In the genomic region with DNA sequence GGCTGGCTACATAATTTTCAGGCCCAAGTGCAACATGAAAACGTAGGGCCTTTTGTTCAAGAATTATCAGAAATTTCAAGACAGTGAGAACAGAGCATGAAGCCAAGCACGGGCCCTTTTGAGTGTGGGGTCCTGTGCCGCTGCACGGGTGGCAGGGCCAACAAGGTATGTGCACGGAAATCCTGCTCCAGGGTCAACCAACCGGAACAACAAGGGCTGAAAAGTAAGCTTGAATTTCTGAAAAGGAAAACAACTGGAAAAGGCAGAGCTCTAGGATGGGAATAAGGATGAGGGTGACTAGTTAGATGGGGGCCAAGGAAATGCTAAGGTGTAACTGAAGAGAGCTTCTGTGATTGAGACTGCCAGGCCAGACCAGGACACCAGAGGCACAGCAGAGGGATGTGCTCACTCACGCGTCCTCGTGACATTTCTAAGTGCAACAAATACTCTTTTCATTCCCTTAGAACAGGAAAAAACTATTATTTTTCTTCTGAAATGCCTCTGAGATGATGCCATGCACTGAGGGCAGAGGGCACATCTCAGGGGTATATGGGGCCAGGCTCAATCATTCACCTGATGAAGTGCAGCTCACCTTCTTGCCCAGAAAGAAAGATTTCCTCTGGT, we compare ENCODE assay signal across 20 cellular contexts.
A peak's percentile ranks its signal among the peaks of the same experiment; 100 is the strongest.
DNase-seq lines count a peak whose midpoint lies in the region; ATAC-seq, FAIRE-seq and TF ChIP-seq lines count a peak whose summit lies in the region.
"Had no signal": no experiment of that assay in that cellular context is flagged by ENCODE, and none has a peak within 500 bp of the region (broad histone marks: within the 10 kb centered on the region; RNA-seq: fewer than 3 reads in every experiment).

No MANE protein-coding gene starts in this region.

- no peak for TF ChIP-seq EP300 in GM12878 (IDR thresholded peaks at IDR 0.05; ENCODE audit: borderline replicate concordance in 1 of 2, control insufficient read depth in 1 of 2, low read depth in 2 of 2, low read length in 2 of 2)

- H3K36me3 ChIP-seq in GM12878 (ENCODE audit: control insufficient read depth in 2 of 2, insufficient read depth in 2 of 2, low read length in 1 of 2) (peaks cover 0 to 6% of the 10 kb centered on the region in 2 experiments; a peak in 1 of 4 replicates), lower lobe of right lung (no peaks in the 10 kb centered on the region), stomach smooth muscle (ENCODE audit: control insufficient read depth in 2 of 2, insufficient read depth in 2 of 2, low read length in 2 of 2) (no peaks in the 10 kb centered on the region)
- H3K36me3 ChIP-seq: breast epithelium, uterus had no signal

- ATAC-seq in GM12878 (no peak), lower lobe of right lung (no peak)
- ATAC-seq: A549 had no signal

- no peak overlapping the region for H3K27ac ChIP-seq in GM12878 (ENCODE audit: control insufficient read depth, insufficient read depth)
- peak overlapping the region; percentile 25 for H3K27ac ChIP-seq in lower lobe of right lung
- peak overlapping the region; percentile 70 for H3K27ac ChIP-seq in stomach smooth muscle (ENCODE audit: low read length)
- H3K27ac ChIP-seq: A549, breast epithelium, parathyroid adenoma had no signal

- DNase-seq in activated effector memory CD4-positive, alpha-beta T cell treated with anti-CD3 and anti-CD28 coated beads, Interleukin-2, amount 50 U/mL, for 16 hours = peak; percentile 19
- no peak for DNase-seq in activated effector memory CD4-positive, alpha-beta T cell treated with Interleukin-2 at 50 U/mL for 16 hours
- DNase-seq in GM12878 (ENCODE audit: low read depth, low spot score) (no peak), lower lobe of right lung (no peak), H4 (ENCODE audit: low spot score) (no peak), immature natural killer cell (no peak)
- no peak for DNase-seq in activated T-cell treated with anti-CD3 and anti-CD28 coated beads, Interleukin-2, amount 50 U/mL, for 48 hours
- DNase-seq: activated CD4-positive, alpha-beta T cell treated with anti-CD3 and anti-CD28 coated beads, Interleukin-2, amount 50 U/mL, for 4 hours; activated naive CD8-positive, alpha-beta T cell treated with anti-CD3 and anti-CD28 coated beads for 36 hours; DND-41; endodermal cell; Karpas-422; NCI-H2171; uterus had no signal

- H3K9me3 ChIP-seq in GM12878 (replicated peaks; ENCODE audit: control insufficient read depth, insufficient read depth, low read length) (no peaks in the 10 kb centered on the region), lower lobe of right lung (no peaks in the 10 kb centered on the region), stomach smooth muscle (ENCODE audit: control insufficient read depth in 2 of 2, low read length in 2 of 2) (no peaks in the 10 kb centered on the region)
- H3K9me3 ChIP-seq: A549, breast epithelium, uterus had no signal

- no peak overlapping the region for H2AFZ ChIP-seq in GM12878 (ENCODE audit: control insufficient read depth, low read depth, low read length)
- H2AFZ ChIP-seq: parathyroid adenoma had no signal

- H3K4me2 ChIP-seq in GM12878 (ENCODE audit: control insufficient read depth, insufficient read depth) = no peak overlapping the region
- H3K4me2 ChIP-seq: A549 had no signal

- no peaks in the 10 kb centered on the region for H3K9me3 Mint-ChIP-seq in immature natural killer cell
- H3K9me3 Mint-ChIP-seq: activated naive CD8-positive, alpha-beta T cell treated with anti-CD3 and anti-CD28 coated beads for 36 hours; CD14-positive monocyte; endodermal cell had no signal

- no peaks in the 10 kb centered on the region for H3K79me2 ChIP-seq in GM12878 (ENCODE audit: control insufficient read depth, insufficient read depth, low read length)
- H3K79me2 ChIP-seq: parathyroid adenoma had no signal

- SMC1A ChIA-PET in GM12878 (lab: Charles Lee; ENCODE audit: uncharacterized antibody, unreplicated experiment) = interaction anchor here (0.5 kb wide), 1 partner anchor 1979 kb away, joined by 3 read pairs; no protein-coding TSS in a partner anchor

- H3K9ac ChIP-seq in GM12878 (ENCODE audit: control insufficient read depth, insufficient read depth, low read length) (no peak overlapping the region), stomach smooth muscle (ENCODE audit: low read length in 2 of 2) (no peak overlapping the region)
- H3K9ac ChIP-seq: parathyroid adenoma had no signal

- 90% methylated on average over 9 of the region's 9 CpGs for WGBS in GM12878 (ENCODE audit: insufficient coverage, insufficient replicate concordance, low lambda C conversion rate, missing lambda C conversion rate)

- in situ Hi-C loops in GM12878 (cut with MboI) = no loop called here

- no peaks in the 10 kb centered on the region for H3K27me3 ChIP-seq in GM12878 (replicated peaks in 1 of 2; ENCODE audit: control insufficient read depth in 2 of 2, insufficient read depth in 2 of 2, low read length in 1 of 2)
- H3K27me3 ChIP-seq in lower lobe of right lung (ENCODE audit: low read depth) = no peaks in the 10 kb centered on the region
- H3K27me3 ChIP-seq in stomach smooth muscle (ENCODE audit: control insufficient read depth in 1 of 2, insufficient read depth in 2 of 2, low read length in 2 of 2) = no peaks in the 10 kb centered on the region
- H3K27me3 ChIP-seq: breast epithelium, uterus had no signal

- H3K4me3 Mint-ChIP-seq in immature natural killer cell = no peak overlapping the region
- H3K4me3 Mint-ChIP-seq: activated naive CD8-positive, alpha-beta T cell treated with anti-CD3 and anti-CD28 coated beads for 36 hours; CD14-positive monocyte; endodermal cell had no signal

- CTCF ChIA-PET in GM12878 (lab: Yijun Ruan, JAX) = no interaction called here

- FAIRE-seq in GM12878 (lab: Jason Lieb, UNC) = no peak
- FAIRE-seq: A549, H54 had no signal

- intact Hi-C loops in GM12878 (cut with micrococcal nuclease; ENCODE audit: unreplicated experiment) = no loop called here
- intact Hi-C loops in lower lobe of right lung (cut with DNase I) = no loop called here

- BruUV-seq in GM12878 (replicated peaks; lab: Mats Ljungman, UMichigan) = no TSS peak

- peaks cover 3% of the 10 kb centered on the region in 3 donors for H3K36me3 Mint-ChIP-seq in immature natural killer cell
- H3K36me3 Mint-ChIP-seq: activated naive CD8-positive, alpha-beta T cell treated with anti-CD3 and anti-CD28 coated beads for 36 hours had no signal

- H3K4me1 ChIP-seq in GM12878 (ENCODE audit: control insufficient read depth, insufficient read depth, low read length) (no peaks in the 10 kb centered on the region; the same call in 1 of the 2 replicates), lower lobe of right lung (peaks cover 56% of the 10 kb centered on the region), stomach smooth muscle (ENCODE audit: control insufficient read depth, insufficient read depth, low read length) (peaks cover 47% of the 10 kb centered on the region)
- H3K4me1 ChIP-seq: A549 had no signal

- POLR2A ChIA-PET in GM12878 (lab: Charles Lee) = interaction anchor here (0.6 kb wide), 1 partner anchor 282 kb away, joined by 3 read pairs; no protein-coding TSS in a partner anchor

- TF ChIP-seq CTCF in GM12878 (IDR thresholded peaks at IDR 0.05 in 2 of 3, conservative IDR thresholded peaks at IDR 0.05 in 1 of 3; ENCODE audit: control insufficient read depth in 2 of 3, extremely low read depth in 1 of 3, insufficient read depth in 1 of 3, low read depth in 3 of 3, low read length in 3 of 3) (no peak), lower lobe of right lung (IDR thresholded peaks at IDR 0.05) (no peak)

- peaks cover 0 to 4% (median 3%) of the 10 kb centered on the region in 3 donors for H3K27me3 Mint-ChIP-seq in immature natural killer cell (ENCODE audit: low read depth in 3 of 3)
- H3K27me3 Mint-ChIP-seq: activated naive CD8-positive, alpha-beta T cell treated with anti-CD3 and anti-CD28 coated beads for 36 hours had no signal

- RAD21 ChIA-PET in GM12878 (lab: Charles Lee; ENCODE audit: unreplicated experiment) = interaction anchor here (0.5 kb wide), 1 partner anchor 462 kb away, joined by 3 read pairs; no protein-coding TSS in a partner anchor

- TF ChIP-seq POLR2A in GM12878 (IDR thresholded peaks at IDR 0.05; ENCODE audit: low read depth, low read length) = no peak

- H3K4me3 ChIP-seq in GM12878 = no peak overlapping the region
- no peak overlapping the region for H3K4me3 ChIP-seq in lower lobe of right lung
- no peak overlapping the region for H3K4me3 ChIP-seq in stomach smooth muscle (ENCODE audit: low read length in 2 of 2)
- H3K4me3 ChIP-seq: A549, breast epithelium, uterus had no signal

- no peaks in the 10 kb centered on the region for H4K20me1 ChIP-seq in GM12878 (ENCODE audit: control insufficient read depth, insufficient read depth)

- TF ChIP-seq RAD21 in GM12878 (IDR thresholded peaks at IDR 0.05; ENCODE audit: insufficient read depth, low read depth, low read length) = no peak

- H3K4me1 Mint-ChIP-seq in immature natural killer cell = peaks cover 22 to 25% of the 10 kb centered on the region in 2 donors

- H3K27ac Mint-ChIP-seq in immature natural killer cell = no peak overlapping the region
- H3K27ac Mint-ChIP-seq: activated naive CD8-positive, alpha-beta T cell treated with anti-CD3 and anti-CD28 coated beads for 36 hours; endodermal cell had no signal

TF ChIP-seq in GM12878, 131 proteins besides CTCF, POLR2A, EP300 and RAD21:
- no peak for TF ChIP-seq SREBF1 (IDR thresholded peaks at IDR 0.05; ENCODE audit: low read length)
- TF ChIP-seq SUZ12 (IDR thresholded peaks at IDR 0.05; ENCODE audit: unreplicated experiment) = no peak
- TF ChIP-seq, protein P1, sequence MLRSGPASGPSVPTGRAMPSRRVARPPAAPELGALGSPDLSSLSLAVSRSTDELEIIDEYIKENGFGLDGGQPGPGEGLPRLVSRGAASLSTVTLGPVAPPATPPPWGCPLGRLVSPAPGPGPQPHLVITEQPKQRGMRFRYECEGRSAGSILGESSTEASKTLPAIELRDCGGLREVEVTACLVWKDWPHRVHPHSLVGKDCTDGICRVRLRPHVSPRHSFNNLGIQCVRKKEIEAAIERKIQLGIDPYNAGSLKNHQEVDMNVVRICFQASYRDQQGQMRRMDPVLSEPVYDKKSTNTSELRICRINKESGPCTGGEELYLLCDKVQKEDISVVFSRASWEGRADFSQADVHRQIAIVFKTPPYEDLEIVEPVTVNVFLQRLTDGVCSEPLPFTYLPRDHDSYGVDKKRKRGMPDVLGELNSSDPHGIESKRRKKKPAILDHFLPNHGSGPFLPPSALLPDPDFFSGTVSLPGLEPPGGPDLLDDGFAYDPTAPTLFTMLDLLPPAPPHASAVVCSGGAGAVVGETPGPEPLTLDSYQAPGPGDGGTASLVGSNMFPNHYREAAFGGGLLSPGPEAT (IDR thresholded peaks at IDR 0.05; ENCODE audit: low read depth) = no peak
- TF ChIP-seq PAX5 (IDR thresholded peaks at IDR 0.05; ENCODE audit: borderline replicate concordance, low read depth, low read length) = peak; percentile 72; the same call in 1 of the 2 replicates
